Comparison of ENCODE assay signal across 24 cellular contexts in genomic region chr14:75718199-75718598, GRCh38.
"Had no signal": no experiment of that assay in that cellular context is flagged by ENCODE, and none has a peak within 500 bp of the region (broad histone marks: within the 10 kb centered on the region; RNA-seq: fewer than 3 reads in every experiment).

No MANE protein-coding gene starts in this region.

- H3K27me3 ChIP-seq: esophagus muscularis mucosa, neural progenitor cell, transverse colon, upper lobe of right lung, uterus had no signal

- H3K4me1 ChIP-seq: neural progenitor cell, uterus had no signal

- H3K9ac ChIP-seq: neural progenitor cell had no signal

- FAIRE-seq: endothelial cell of umbilical vein, frontal cortex had no signal

- ATAC-seq: mucosa of descending colon; sciatic nerve; stimulated activated effector memory CD8-positive, alpha-beta T cell treated with anti-CD3 and anti-CD28 coated beads, Interleukin-12 subunit alpha, Interleukin-12 subunit beta, amount 100 ng/mL, for 72 hours; stimulated activated naive CD8-positive, alpha-beta T cell treated with anti-CD3 and anti-CD28 coated beads, Interleukin-15, Interleukin-2, amounts not matched to agents 100 U/mL and 50 U/mL, for 24 hours had no signal

- H3K4me2 ChIP-seq: neural progenitor cell, smooth muscle cell had no signal

- H3K4me3 ChIP-seq: coronary artery, esophagus muscularis mucosa, mucosa of descending colon, neural progenitor cell, smooth muscle cell, thoracic aorta, transverse colon, upper lobe of right lung, uterus had no signal

- DNase-seq: dermis blood vessel endothelial cell; effector memory CD4-positive, alpha-beta T cell; hypothalamus; immature natural killer cell; islet precursor cell; mesenchymal stem cell; mucosa of descending colon; naive B cell; stimulated activated CD4-positive, alpha-beta T cell treated with anti-CD3 and anti-CD28 coated beads, Interleukin-12 subunit alpha, Interleukin-12 subunit beta, amount 100 ng/mL, for 4 hours; stimulated activated CD4-positive, alpha-beta T cell treated with anti-CD3 and anti-CD28 coated beads, Interleukin-2, amount 100 ng/mL, for 24 hours; stimulated activated CD4-positive, alpha-beta T cell treated with anti-CD3 and anti-CD28 coated beads, Interleukin-4, amount 100 ng/mL, for 24 hours; stimulated activated naive CD8-positive, alpha-beta T cell treated with anti-CD3 and anti-CD28 coated beads, Interleukin-15, Interleukin-2, amounts not matched to agents 100 U/mL and 50 U/mL, for 24 hours; transverse colon; upper lobe of right lung; uterus had no signal

- H3K27ac ChIP-seq: coronary artery, esophagus muscularis mucosa, neural progenitor cell, thoracic aorta, transverse colon, upper lobe of right lung had no signal

- H3K36me3 ChIP-seq: esophagus muscularis mucosa, neural progenitor cell, uterus had no signal

- H2AFZ ChIP-seq: neural progenitor cell had no signal

- H3K9me3 ChIP-seq: esophagus muscularis mucosa, mucosa of descending colon, thoracic aorta, transverse colon, upper lobe of right lung, uterus had no signal
